In genomic region chr22:23305922-23306374, GRCh38 we compare ENCODE assay signal across 8 cellular contexts.
DNase-seq lines count a peak whose midpoint lies in the region; ATAC-seq and TF ChIP-seq lines count a peak whose summit lies in the region.

No MANE protein-coding gene starts in this region.

- H3K4me3 ChIP-seq in heart left ventricle (peak overlapping the region in 2 of 12 donors; percentile 19 to 32), retinal pigment epithelial cell (ENCODE audit: low read length) (no peak overlapping the region)

- DNase-seq in G401 (ENCODE audit: low spot score) = peak; percentile 88
- DNase-seq in amniotic epithelial cell (ENCODE audit: low read depth) = peak; percentile 97
- DNase-seq in heart left ventricle = peak; percentile 70 to 91 (median 86)
- peak; percentile 71 for DNase-seq in retinal pigment epithelial cell (ENCODE audit: low read depth)
- no peak for DNase-seq in stimulated activated naive CD4-positive, alpha-beta T cell (lab: John Stamatoyannopoulos, UW)
- no peak for DNase-seq in NCI-H446 treated with DMSO at 0.1 percent for 48 hours (lab: John Stamatoyannopoulos, UW)

- WGBS in heart left ventricle, 4 donors = 18 to 33% (median 32%) methylated on average over 10 to 11 of the region's 11 CpGs

- H3K4me1 ChIP-seq in heart left ventricle = peaks cover 5 to 32% (median 22%) of the 10 kb centered on the region in 12 donors

- no peaks in the 10 kb centered on the region for H3K9me3 ChIP-seq in heart left ventricle

- no peak for TF ChIP-seq POLR2A in heart left ventricle (IDR thresholded peaks at IDR 0.05)

- TF ChIP-seq CTCF in heart left ventricle (IDR thresholded peaks at IDR 0.05) = no peak
- TF ChIP-seq CTCF in retinal pigment epithelial cell (conservative IDR thresholded peaks at IDR 0.05; ENCODE audit: low read depth, low read length) = no peak

- H3K27ac ChIP-seq in heart left ventricle = peak overlapping the region; percentile 68 to 94 (median 80)

- H3K27me3 ChIP-seq in heart left ventricle = no peaks in the 10 kb centered on the region

- ATAC-seq in heart left ventricle = peak; percentile 88 to 93 (median 91)
- no peak for ATAC-seq in GM21529 (IDR thresholded peaks at IDR 0.05; ENCODE audit: unreplicated experiment)
- ATAC-seq in GM21576 (IDR thresholded peaks at IDR 0.05; ENCODE audit: unreplicated experiment) = no peak

- in situ Hi-C loops in G401 (cut with HindIII; ENCODE audit: low sequenced_read_pairs) = loop anchor here (25.0 kb wide), 1 partner anchor 106 kb away; no protein-coding TSS in a partner anchor

- intact Hi-C loops in heart left ventricle (cut with DNase I) = loop anchor here in 4 of 10 donors (10.0 kb wide), 2 partner anchors 219 to 229 kb away; no protein-coding TSS in a partner anchor

- H3K36me3 ChIP-seq in heart left ventricle = peaks cover 0 to 17% (median 6%) of the 10 kb centered on the region in 9 donors

Comparison
In these comparisons a context has a peak if more than half of its experiments do, and no peak if none do; other contexts are left out.
1. DNase-seq: peak in G401 (single experiment), amniotic epithelial cell (single experiment), heart left ventricle (5 of 5) and retinal pigment epithelial cell (single experiment); none in stimulated activated naive CD4-positive, alpha-beta T cell (0 of 6) and NCI-H446 treated with DMSO at 0.1 percent for 48 hours (single experiment).
2. ATAC-seq: peak in heart left ventricle (4 of 4); none in GM21529 (single experiment) and GM21576 (single experiment).